In genomic region chr7:105664816-105665525, GRCh38 we compare ENCODE assay signal across 1 cellular context.
TF ChIP-seq lines count a peak whose summit lies in the region.

No MANE protein-coding gene starts in this region.

TF ChIP-seq in HCT116, 20 proteins besides CTCF, POLR2A, EP300 and RAD21 (continued from another document):
- TF ChIP-seq REST (IDR thresholded peaks at IDR 0.05; ENCODE audit: low read depth) (no peak), ZFX (IDR thresholded peaks at IDR 0.05) (no peak), EZH2phosphoT487 (IDR thresholded peaks at IDR 0.05; ENCODE audit: borderline replicate concordance) (no peak)
TF ChIP-seq in HCT116: peak in this region for 7.
